8 cellular contexts compared by ENCODE assay signal in the genomic region with DNA sequence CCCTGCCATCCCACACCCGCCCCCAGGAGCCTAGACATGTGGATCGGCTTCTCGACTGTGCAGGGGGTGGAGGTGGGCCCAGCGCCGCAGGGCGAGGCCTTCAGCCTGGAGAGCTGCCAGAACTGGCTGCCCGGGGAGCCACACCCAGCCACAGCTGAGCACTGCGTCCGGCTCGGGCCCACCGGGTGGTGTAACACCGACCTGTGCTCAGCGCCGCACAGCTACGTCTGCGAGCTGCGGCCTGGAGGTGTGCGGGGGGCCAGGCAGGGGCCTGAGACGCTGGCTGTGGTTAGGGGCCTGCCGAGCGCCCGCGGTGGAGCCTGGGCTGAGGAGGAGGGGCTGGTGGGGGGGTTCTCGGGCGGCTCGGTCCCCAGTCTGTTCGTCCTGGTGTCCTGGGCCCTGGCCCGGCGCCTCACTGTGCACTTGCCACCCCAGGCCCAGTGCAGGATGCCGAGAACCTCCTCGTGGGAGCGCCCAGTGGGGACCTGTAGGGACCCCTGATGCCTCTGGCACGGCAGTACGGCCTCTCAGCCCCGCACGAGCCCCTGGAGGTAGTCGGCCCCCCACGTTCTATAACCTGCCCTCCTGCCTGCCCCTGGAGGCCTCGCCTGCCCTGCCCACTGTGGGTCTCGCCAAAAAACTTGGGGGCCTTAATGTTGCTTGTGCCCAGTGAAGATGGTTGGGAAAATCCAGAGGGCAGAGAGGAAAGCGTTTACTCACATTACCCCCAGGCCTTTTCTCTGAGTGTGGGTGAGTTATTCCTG. TPM values are rescaled to one million over a fixed set of nuclear protein-coding genes. Genes with fewer than 3 reads are reported as not detected.
A peak's percentile ranks its signal among the peaks of the same experiment; 100 is the strongest.
DNase-seq lines count a peak whose midpoint lies in the region; ATAC-seq, FAIRE-seq and TF ChIP-seq lines count a peak whose summit lies in the region.
"Not testable (repeated sequence)": the region's sequence is repeated elsewhere in the genome, so short reads cannot be mapped to it uniquely, and the experiment has no call there.

No MANE protein-coding gene starts in this region.

- not testable (repeated sequence) for H3K36me3 Mint-ChIP-seq in progenitor cell of endocrine pancreas (ENCODE audit: insufficient read depth)

- H3K27ac Mint-ChIP-seq in progenitor cell of endocrine pancreas, result not testable (repeated sequence)

- TF ChIP-seq CTCF in BE2C (IDR thresholded peaks at IDR 0.05; ENCODE audit: low read depth, low read length); fibroblast of the aortic adventitia (IDR thresholded peaks at IDR 0.05; ENCODE audit: insufficient read depth, low read length); kidney (IDR thresholded peaks at IDR 0.05; ENCODE audit: borderline replicate concordance, extremely low read depth, insufficient read depth); progenitor cell of endocrine pancreas (IDR thresholded peaks at IDR 0.05; ENCODE audit: unreplicated experiment); upper lobe of right lung (IDR thresholded peaks at IDR 0.05): not testable (repeated sequence)

- H3K4me1 Mint-ChIP-seq in progenitor cell of endocrine pancreas (ENCODE audit: low read depth), result not testable (repeated sequence)

- DNase-seq in BE2C (peak; percentile 13), fibroblast of the aortic adventitia (ENCODE audit: low read depth) (peak; percentile 8), kidney (peak; percentile 74), mesenteric fat pad (ENCODE audit: low spot score) (peak; percentile 79), progenitor cell of endocrine pancreas (ENCODE audit: low spot score, unreplicated experiment) (peak; percentile 5), upper lobe of right lung (peak; percentile 62)
- peak; percentile 26 for DNase-seq in activated CD8-positive, alpha-beta memory T cell treated with anti-CD3 and anti-CD28 coated beads, Interleukin-2, amount 50 U/mL, for 48 hours
- DNase-seq in stimulated activated CD4-positive, alpha-beta T cell treated with anti-CD3 and anti-CD28 coated beads, Interleukin-4, amount 100 ng/mL, for 24 hours, result peak; percentile 3

- not testable (repeated sequence) for H3K4me3 ChIP-seq in BE2C (ENCODE audit: low read depth, low read length); fibroblast of the aortic adventitia (ENCODE audit: low read depth, low read length); kidney (ENCODE audit: low read length in 2 of 2); upper lobe of right lung

- FAIRE-seq in kidney (lab: Jason Lieb, UNC), result not testable (repeated sequence)

- H3K9ac ChIP-seq in kidney (ENCODE audit: low read length in 2 of 2), result not testable (repeated sequence)

- H3K4me3 Mint-ChIP-seq in progenitor cell of endocrine pancreas (ENCODE audit: low read depth), result not testable (repeated sequence)

- not testable (repeated sequence) for H3K27me3 Mint-ChIP-seq in progenitor cell of endocrine pancreas

- not testable (repeated sequence) for H3K27ac ChIP-seq in kidney (ENCODE audit: low read depth in 2 of 2, low read length in 2 of 2); upper lobe of right lung

- H3K36me3 ChIP-seq in BE2C; kidney (ENCODE audit: control insufficient read depth in 1 of 2, insufficient read depth in 2 of 2, low read length in 2 of 2); upper lobe of right lung: not testable (repeated sequence)

- not testable (repeated sequence) for H3K27me3 ChIP-seq in BE2C, upper lobe of right lung

- H3K9me3 ChIP-seq in BE2C; kidney (ENCODE audit: control insufficient read depth in 1 of 2, low read length in 2 of 2); upper lobe of right lung: not testable (repeated sequence)

- not testable (repeated sequence) for H3K9me3 Mint-ChIP-seq in progenitor cell of endocrine pancreas (ENCODE audit: low read depth)

- intact Hi-C loops in kidney (cut with DNase I); upper lobe of right lung (cut with DNase I): not testable (repeated sequence)

- not testable (repeated sequence) for ATAC-seq in upper lobe of right lung

- not testable (repeated sequence) for H3K4me1 ChIP-seq in BE2C; kidney (ENCODE audit: control insufficient read depth in 1 of 2, insufficient read depth in 1 of 2, low read depth in 1 of 2, low read length in 2 of 2); upper lobe of right lung

RNA-seq across cellular contexts. Expression of a gene that starts 17.2 kb away (rescaled TPM):
- polyA plus RNA-seq in BE2C (2012; ENCODE audit: insufficient read depth, insufficient read length, low read depth), result 190 TPM
- total RNA-seq in fibroblast of the aortic adventitia (ENCODE audit: low replicate concordance) (47.7 and 52.7 TPM in 2 replicates), kidney (79.3 TPM), mesenteric fat pad (113 TPM), progenitor cell of endocrine pancreas (208 and 215 TPM in 2 replicates), upper lobe of right lung (91.6 TPM)
- polyA plus RNA-seq in kidney (ENCODE audit: insufficient read depth, low read depth, low replicate concordance), result 26.7 TPM

RNA-seq across cellular contexts. Expression of a gene that starts 54.8 kb away (rescaled TPM):
- 55.1 TPM for polyA plus RNA-seq in BE2C (2012; ENCODE audit: insufficient read depth, insufficient read length, low read depth)
- 59.4 and 61.0 TPM in 2 replicates for total RNA-seq in fibroblast of the aortic adventitia (ENCODE audit: low replicate concordance)
- 113 TPM for total RNA-seq in kidney
- 56.5 TPM for polyA plus RNA-seq in kidney (ENCODE audit: insufficient read depth, low read depth, low replicate concordance)
- total RNA-seq in mesenteric fat pad, result 89.8 TPM
- 124 and 131 TPM in 2 replicates for total RNA-seq in progenitor cell of endocrine pancreas
- total RNA-seq in upper lobe of right lung, result 100 TPM

Comparison
In these comparisons a context has a peak if more than half of its experiments do, and no peak if none do; other contexts are left out.
1. DNase-seq: peak in every context shown above with its lines; median percentile 79 in mesenteric fat pad; 74 in kidney; 62 in upper lobe of right lung; 26 in activated CD8-positive, alpha-beta memory T cell treated with anti-CD3 and anti-CD28 coated beads, Interleukin-2, amount 50 U/mL, for 48 hours; 13 in BE2C; 8 in fibroblast of the aortic adventitia; 5 in progenitor cell of endocrine pancreas; 3 in stimulated activated CD4-positive, alpha-beta T cell treated with anti-CD3 and anti-CD28 coated beads, Interleukin-4, amount 100 ng/mL, for 24 hours.